In the genomic region with DNA sequence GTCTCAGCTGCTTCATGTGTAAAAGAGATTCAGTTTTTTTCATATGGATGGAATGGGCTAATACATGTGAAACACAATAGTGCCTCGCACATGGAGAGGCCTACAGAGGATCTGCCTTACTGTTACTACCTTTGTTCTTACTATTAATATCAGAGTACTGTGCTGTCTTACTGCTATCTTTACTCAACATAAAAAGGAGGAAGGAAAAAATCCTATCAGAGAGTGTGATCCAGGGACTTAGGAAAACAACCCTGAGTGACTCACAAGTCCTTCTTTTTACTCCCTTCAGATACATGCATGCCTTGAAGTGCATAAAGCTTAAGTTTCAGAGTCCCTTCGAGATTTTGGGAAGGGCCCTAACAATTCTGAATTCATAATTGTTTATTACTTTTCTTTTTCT, we compare ENCODE assay signal across 26 cellular contexts.
DNase-seq lines count a peak whose midpoint lies in the region; ATAC-seq, FAIRE-seq and TF ChIP-seq lines count a peak whose summit lies in the region.
"Had no signal": no experiment of that assay in that cellular context is flagged by ENCODE, and none has a peak within 500 bp of the region (broad histone marks: within the 10 kb centered on the region; RNA-seq: fewer than 3 reads in every experiment).

No MANE protein-coding gene starts in this region.

- no peaks in the 10 kb centered on the region for H3K27me3 Mint-ChIP-seq in T-helper 2 cell treated with Interferon-gamma antibody and Interleukin-4, amounts not matched to agents 5 μg/mL and 100 μg/mL, for 36 hours (ENCODE audit: low read depth)
- H3K27me3 Mint-ChIP-seq: activated CD8-positive, alpha-beta T cell treated with anti-CD3 and anti-CD28 coated beads for 36 hours; activated naive CD4-positive, alpha-beta T cell treated with anti-CD3 and anti-CD28 coated beads, Interleukin-2, amount 10 ng/mL, durations not matched to agents 7 days and 5 days; activated T-cell treated with anti-CD3 and anti-CD28 coated beads, Interleukin-2, amount 50 U/mL, for 24 hours; IgD-negative memory B cell; naive thymus-derived CD8-positive, alpha-beta T cell had no signal

- peaks cover 4% of the 10 kb centered on the region for H3K4me1 Mint-ChIP-seq in T-helper 2 cell treated with Interferon-gamma antibody and Interleukin-4, amounts not matched to agents 5 μg/mL and 100 μg/mL, for 36 hours (ENCODE audit: low read depth)
- H3K4me1 Mint-ChIP-seq: activated naive CD4-positive, alpha-beta T cell treated with anti-CD3 and anti-CD28 coated beads, Interleukin-2, amount 10 ng/mL, durations not matched to agents 7 days and 5 days; naive thymus-derived CD8-positive, alpha-beta T cell had no signal

- H3K4me3 ChIP-seq in fibroblast of pulmonary artery (replicated peaks; ENCODE audit: low read depth, low read length) (no peak overlapping the region), small intestine (ENCODE audit: low read depth in 1 of 2, low read length in 2 of 2) (no peak overlapping the region), aorta (ENCODE audit: low read length in 2 of 2) (no peak overlapping the region)
- H3K4me3 ChIP-seq: BLaER1, left lung, ovary, upper lobe of left lung had no signal

- no peak overlapping the region for H3K4me3 Mint-ChIP-seq in T-helper 2 cell treated with Interferon-gamma antibody and Interleukin-4, amounts not matched to agents 5 μg/mL and 100 μg/mL, for 36 hours
- H3K4me3 Mint-ChIP-seq: activated CD8-positive, alpha-beta T cell treated with anti-CD3 and anti-CD28 coated beads for 36 hours; activated naive CD4-positive, alpha-beta T cell treated with anti-CD3 and anti-CD28 coated beads, Interleukin-2, amount 10 ng/mL, durations not matched to agents 7 days and 5 days; activated T-cell treated with anti-CD3 and anti-CD28 coated beads, Interleukin-2, amount 50 U/mL, for 24 hours; IgD-negative memory B cell; naive thymus-derived CD8-positive, alpha-beta T cell had no signal

- no peaks in the 10 kb centered on the region for H3K9me3 ChIP-seq in small intestine (ENCODE audit: control insufficient read depth, low read depth)
- H3K9me3 ChIP-seq in aorta (ENCODE audit: control insufficient read depth, low read length), result no peaks in the 10 kb centered on the region
- H3K9me3 ChIP-seq: BLaER1, left lung, ovary, upper lobe of left lung had no signal

- ATAC-seq in GM18519 (IDR thresholded peaks at IDR 0.05; ENCODE audit: low FRiP score, unreplicated experiment) (no peak), aorta (ENCODE audit: low FRiP score) (no peak)
- ATAC-seq: activated CD4-positive, CD25-positive, alpha-beta regulatory T cell treated with anti-CD3 and anti-CD28 coated beads, Interleukin-2, amount 50 U/mL, for 24 hours; activated CD8-positive, alpha-beta T cell treated with anti-CD3 and anti-CD28 coated beads for 36 hours; left lung; naive thymus-derived CD8-positive, alpha-beta T cell; right cardiac atrium had no signal

- no peak for DNase-seq in T-helper 2 cell treated with Interferon-gamma antibody and Interleukin-4, amounts not matched to agents 5 μg/mL and 100 μg/mL, for 36 hours (ENCODE audit: low spot score)
- DNase-seq in T-helper 2 cell (no peak), amniotic epithelial cell (ENCODE audit: low read depth) (peak; percentile 63), fibroblast of pulmonary artery (ENCODE audit: low read depth) (peak; percentile 36), small intestine (peak; percentile 57), glomerular visceral epithelial cell (ENCODE audit: extremely low spot score) (no peak), aorta (no peak)
- DNase-seq: activated CD8-positive, alpha-beta T cell treated with anti-CD3 and anti-CD28 coated beads for 36 hours; activated naive CD4-positive, alpha-beta T cell treated with anti-CD3 and anti-CD28 coated beads, Interleukin-2, amount 10 ng/mL, durations not matched to agents 7 days and 5 days; activated T-cell treated with anti-CD3 and anti-CD28 coated beads, Interleukin-2, amount 50 U/mL, for 24 hours; effector memory CD4-positive, alpha-beta T cell; left lung; MM.1S; naive thymus-derived CD8-positive, alpha-beta T cell; NCI-H1694; NCI-H2171 treated with DMSO at 0.1 percent for 48 hours; NCI-H526 treated with DMSO at 0.1 percent for 48 hours; ovary; right cardiac atrium; RPMI8226; T-helper 9 cell; upper lobe of left lung had no signal

- intact Hi-C loops in aorta (cut with DNase I), result no loop called here

- no peak for TF ChIP-seq CTCF in fibroblast of pulmonary artery (IDR thresholded peaks at IDR 0.05; ENCODE audit: low read length, missing control alignments)

- WGBS in small intestine, 3 donors, result 38 to 72% (median 64%) methylated on average over 2 of the region's 2 CpGs
- 77 to 86% methylated on average over 2 of the region's 2 CpGs for WGBS in aorta, 2 donors

- H3K4me1 ChIP-seq in small intestine (ENCODE audit: control insufficient read depth in 2 of 2, insufficient read depth in 1 of 2, low read depth in 1 of 2, low read length in 1 of 2) (no peaks in the 10 kb centered on the region), aorta (ENCODE audit: control insufficient read depth in 1 of 2, insufficient read depth in 2 of 2, low read length in 2 of 2) (no peaks in the 10 kb centered on the region)
- H3K4me1 ChIP-seq: BLaER1, left lung, upper lobe of left lung had no signal

- H3K27me3 ChIP-seq in small intestine (ENCODE audit: control insufficient read depth in 2 of 2, insufficient read depth in 2 of 2, low read length in 2 of 2), result no peaks in the 10 kb centered on the region
- no peaks in the 10 kb centered on the region for H3K27me3 ChIP-seq in aorta (ENCODE audit: control insufficient read depth in 1 of 2, insufficient read depth in 2 of 2, low read length in 1 of 2)
- H3K27me3 ChIP-seq: BLaER1, left lung, ovary, upper lobe of left lung had no signal

- H3K36me3 ChIP-seq in small intestine (ENCODE audit: control insufficient read depth in 2 of 2, insufficient read depth in 2 of 2, low read length in 2 of 2) (peaks cover 0 to 3% of the 10 kb centered on the region in 2 donors), aorta (ENCODE audit: control insufficient read depth in 1 of 2, insufficient read depth in 2 of 2, low read length in 1 of 2) (peaks cover 0 to 2% of the 10 kb centered on the region in 2 donors)
- H3K36me3 ChIP-seq: left lung, ovary had no signal

- H3K27ac ChIP-seq in small intestine (ENCODE audit: low read depth in 1 of 2, low read length in 1 of 2) (peak overlapping the region in 1 of 2 donors; percentile 38), aorta (ENCODE audit: low read depth in 1 of 2, low read length in 2 of 2) (no peak overlapping the region)
- H3K27ac ChIP-seq: BLaER1, left lung, ovary, upper lobe of left lung had no signal

- H3K36me3 Mint-ChIP-seq in T-helper 2 cell treated with Interferon-gamma antibody and Interleukin-4, amounts not matched to agents 5 μg/mL and 100 μg/mL, for 36 hours (ENCODE audit: low read depth), result no peaks in the 10 kb centered on the region
- H3K36me3 Mint-ChIP-seq: activated naive CD4-positive, alpha-beta T cell treated with anti-CD3 and anti-CD28 coated beads, Interleukin-2, amount 10 ng/mL, durations not matched to agents 7 days and 5 days; naive thymus-derived CD8-positive, alpha-beta T cell had no signal

- H3K27ac Mint-ChIP-seq in T-helper 2 cell treated with Interferon-gamma antibody and Interleukin-4, amounts not matched to agents 5 μg/mL and 100 μg/mL, for 36 hours, result peak overlapping the region; percentile 13
- H3K27ac Mint-ChIP-seq: activated CD8-positive, alpha-beta T cell treated with anti-CD3 and anti-CD28 coated beads for 36 hours; activated naive CD4-positive, alpha-beta T cell treated with anti-CD3 and anti-CD28 coated beads, Interleukin-2, amount 10 ng/mL, durations not matched to agents 7 days and 5 days; activated T-cell treated with anti-CD3 and anti-CD28 coated beads, Interleukin-2, amount 50 U/mL, for 24 hours; IgD-negative memory B cell had no signal

- no peak for FAIRE-seq in small intestine (lab: Jason Lieb, UNC)

- H3K9me3 Mint-ChIP-seq in T-helper 2 cell treated with Interferon-gamma antibody and Interleukin-4, amounts not matched to agents 5 μg/mL and 100 μg/mL, for 36 hours, result no peaks in the 10 kb centered on the region
- H3K9me3 Mint-ChIP-seq: activated CD8-positive, alpha-beta T cell treated with anti-CD3 and anti-CD28 coated beads for 36 hours; activated naive CD4-positive, alpha-beta T cell treated with anti-CD3 and anti-CD28 coated beads, Interleukin-2, amount 10 ng/mL, durations not matched to agents 7 days and 5 days; activated T-cell treated with anti-CD3 and anti-CD28 coated beads, Interleukin-2, amount 50 U/mL, for 24 hours; naive thymus-derived CD8-positive, alpha-beta T cell had no signal

Comparison
In these comparisons a context has a peak if more than half of its experiments do, and no peak if none do; other contexts are left out.
1. DNase-seq: peak in amniotic epithelial cell (single experiment), fibroblast of pulmonary artery (single experiment) and small intestine (single experiment); none in T-helper 2 cell treated with Interferon-gamma antibody and Interleukin-4, amounts not matched to agents 5 μg/mL and 100 μg/mL, for 36 hours (single experiment), T-helper 2 cell (0 of 5), glomerular visceral epithelial cell (single experiment) and aorta (0 of 2).